In the genomic region with DNA sequence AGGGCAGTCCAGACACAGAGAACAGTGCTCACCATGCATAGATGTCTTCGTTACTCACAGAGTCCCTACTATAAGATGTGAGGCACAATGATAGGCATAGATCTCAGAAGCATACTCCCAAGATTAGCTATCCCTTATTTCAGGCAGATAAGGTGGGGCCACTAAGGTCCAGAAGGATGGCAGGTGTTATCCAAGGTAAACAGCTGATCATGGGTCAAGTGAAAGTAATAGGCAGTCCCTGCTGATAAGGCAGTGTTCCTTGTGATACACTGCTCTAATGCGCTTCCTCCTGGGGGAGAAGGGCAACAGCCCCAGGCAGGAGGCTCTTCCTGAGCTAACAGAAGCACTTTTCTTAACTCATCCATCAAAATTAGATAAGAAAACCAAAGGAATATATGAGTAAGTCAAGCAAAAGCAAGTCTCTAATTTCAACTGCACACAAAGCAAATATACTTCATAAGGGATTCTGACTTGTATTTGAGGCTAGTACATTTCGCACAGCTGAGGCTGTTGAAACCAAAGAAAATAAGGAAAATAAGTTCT, we compare ENCODE assay signal across 18 cellular contexts. TPM values are rescaled to one million over a fixed set of nuclear protein-coding genes. Genes with fewer than 3 reads are reported as not detected.
"Had no signal": no experiment of that assay in that cellular context is flagged by ENCODE, and none has a peak within 500 bp of the region (broad histone marks: within the 10 kb centered on the region; RNA-seq: fewer than 3 reads in every experiment).

No MANE protein-coding gene starts in this region.

- H3K4me1 ChIP-seq: adrenal gland, body of pancreas, psoas muscle, suprapubic skin, transverse colon had no signal

- H3K27me3 ChIP-seq: adrenal gland, body of pancreas, suprapubic skin, transverse colon had no signal

- H3K9me3 ChIP-seq: adrenal gland, body of pancreas, psoas muscle, suprapubic skin, transverse colon had no signal

- H3K27ac ChIP-seq: adrenal gland, body of pancreas, coronary artery, psoas muscle, suprapubic skin, transverse colon, WERI-Rb-1 had no signal

- DNase-seq: activated CD4-positive, alpha-beta T cell treated with anti-CD3 and anti-CD28 coated beads for 1 hour; activated CD4-positive, alpha-beta T cell treated with anti-CD3 and anti-CD28 coated beads, Interleukin-2, amount 50 U/mL, for 48 hours; activated gamma-delta T cell treated with Interleukin-2 at 50 U/mL for 16 hours; adrenal gland; body of pancreas; left ventricle myocardium superior; naive thymus-derived CD4-positive, alpha-beta T cell; psoas muscle; right cardiac atrium; stimulated activated naive CD8-positive, alpha-beta T cell treated with anti-CD3 and anti-CD28 coated beads, Interleukin-15, amount 100 ng/mL, for 72 hours; T-helper 2 cell; transverse colon; WERI-Rb-1 had no signal

- H3K36me3 ChIP-seq: adrenal gland, suprapubic skin, transverse colon, WERI-Rb-1 had no signal

- ATAC-seq: activated naive CD4-positive, alpha-beta T cell treated with anti-CD3 and anti-CD28 coated beads, Interleukin-2, amount 50 U/mL, for 72 hours; body of pancreas; left ventricle myocardium superior; naive thymus-derived CD4-positive, alpha-beta T cell; psoas muscle; right cardiac atrium; stimulated activated naive CD8-positive, alpha-beta T cell treated with anti-CD3 and anti-CD28 coated beads, Interleukin-15, amount 100 ng/mL, for 72 hours had no signal

- FAIRE-seq: frontal cortex had no signal

- H3K4me3 ChIP-seq: adrenal gland, body of pancreas, coronary artery, psoas muscle, suprapubic skin, transverse colon had no signal

RNA-seq across cellular contexts. Expression of gene METTL24, which starts 42.2 kb away (rescaled TPM):
- total RNA-seq: activated naive CD4-positive, alpha-beta T cell treated with anti-CD3 and anti-CD28 coated beads, Interleukin-2, amount 50 U/mL, for 72 hours; osteocyte; psoas muscle had no signal
- polyA plus RNA-seq: naive thymus-derived CD4-positive, alpha-beta T cell had no signal
